12 cellular contexts compared by ENCODE assay signal in the genomic region with DNA sequence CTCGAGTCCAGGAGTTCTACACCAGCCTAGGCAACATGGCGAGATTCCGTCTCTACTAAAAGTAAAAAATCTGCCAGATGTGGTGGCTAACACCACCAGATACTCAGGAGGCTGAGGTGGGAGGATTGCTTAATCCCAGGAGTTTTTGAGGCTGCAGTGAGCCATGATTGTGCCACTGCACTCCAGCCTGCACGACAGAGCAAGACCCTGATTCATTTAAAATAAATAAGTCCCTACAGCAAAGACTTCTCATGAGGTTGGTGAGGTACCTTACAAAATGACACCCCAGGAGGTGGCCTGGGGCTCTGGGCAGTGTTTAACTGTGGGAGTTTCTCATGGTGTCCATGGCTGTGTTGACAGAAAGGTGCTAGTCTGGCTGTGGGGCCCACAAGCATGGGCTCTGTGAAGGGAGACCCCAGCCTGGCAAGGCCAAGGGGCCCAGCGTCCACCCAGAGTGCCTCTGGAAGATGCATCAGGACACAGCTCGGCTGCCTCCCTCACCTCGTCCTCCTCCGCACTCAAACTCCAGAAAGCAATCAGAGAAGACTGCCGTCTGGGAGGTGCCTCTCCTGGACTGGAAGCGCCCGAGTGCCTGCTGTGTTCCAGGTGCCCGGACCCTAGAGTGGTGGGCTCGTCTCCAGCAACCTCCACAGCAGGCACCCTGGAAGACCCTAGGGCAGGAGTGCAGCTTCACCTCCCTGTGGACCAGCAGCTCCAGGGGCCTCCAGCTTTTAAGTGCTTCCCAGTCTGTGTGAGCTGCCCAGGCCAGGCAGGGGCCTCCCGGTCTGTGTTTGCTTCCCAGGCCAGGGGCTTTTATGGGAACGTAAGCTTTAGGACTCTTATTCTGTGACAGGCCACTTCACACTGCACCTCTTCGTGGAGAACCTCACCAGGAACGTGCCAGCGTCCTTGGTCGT. TPM values are rescaled to one million over a fixed set of nuclear protein-coding genes. Genes with fewer than 3 reads are reported as not detected.
DNase-seq lines count a peak whose midpoint lies in the region; ATAC-seq and TF ChIP-seq lines count a peak whose summit lies in the region.
"Had no signal": no experiment of that assay in that cellular context is flagged by ENCODE, and none has a peak within 500 bp of the region (broad histone marks: within the 10 kb centered on the region; RNA-seq: fewer than 3 reads in every experiment).

No MANE protein-coding gene starts in this region.

- peak overlapping the region in 1 of 10 donors; percentile 13 for H3K4me3 Mint-ChIP-seq in naive thymus-derived CD4-positive, alpha-beta T cell
- no peak overlapping the region for H3K4me3 Mint-ChIP-seq in activated naive CD4-positive, alpha-beta T cell treated with anti-CD3 and anti-CD28 coated beads for 36 hours
- H3K4me3 Mint-ChIP-seq: activated CD4-positive, alpha-beta T cell treated with anti-CD3 and anti-CD28 coated beads for 36 hours; activated T-cell treated with anti-CD3 and anti-CD28 coated beads, Interleukin-2, amount 50 U/mL, for 24 hours had no signal

- H3K36me3 ChIP-seq in cardiac muscle cell (no peaks in the 10 kb centered on the region), right atrium auricular region (no peaks in the 10 kb centered on the region), adipocyte (ENCODE audit: control insufficient read depth, insufficient read depth, low read length, severe bottlenecking) (no peaks in the 10 kb centered on the region), aorta (ENCODE audit: control insufficient read depth in 1 of 2, insufficient read depth in 2 of 2, low read length in 1 of 2) (no peaks in the 10 kb centered on the region), colonic mucosa (no peaks in the 10 kb centered on the region)
- H3K36me3 ChIP-seq in naive thymus-derived CD4-positive, alpha-beta T cell (ENCODE audit: control insufficient read depth in 2 of 3, insufficient read depth in 3 of 3, low read length in 3 of 3), result no peaks in the 10 kb centered on the region

- H3K27me3 ChIP-seq in cardiac muscle cell (no peaks in the 10 kb centered on the region), right atrium auricular region (no peaks in the 10 kb centered on the region), adipocyte (replicated peaks; ENCODE audit: control insufficient read depth, insufficient read depth, low read length) (no peaks in the 10 kb centered on the region), aorta (ENCODE audit: control insufficient read depth in 1 of 2, insufficient read depth in 2 of 2, low read length in 1 of 2) (no peaks in the 10 kb centered on the region), colonic mucosa (no peaks in the 10 kb centered on the region)
- H3K27me3 ChIP-seq in naive thymus-derived CD4-positive, alpha-beta T cell (ENCODE audit: control insufficient read depth in 2 of 2, insufficient read depth in 2 of 2, low read length in 2 of 2), result no peaks in the 10 kb centered on the region
- H3K27me3 ChIP-seq: foreskin keratinocyte had no signal

- H3K9ac ChIP-seq in adipocyte (ENCODE audit: low read length), result peak overlapping the region; percentile 30
- no peak overlapping the region for H3K9ac ChIP-seq in colonic mucosa (ENCODE audit: low read depth in 2 of 2, low read length in 2 of 2)

- CTCF ChIA-PET in naive thymus-derived CD4-positive, alpha-beta T cell (lab: Charles Lee), result interaction anchor here (1.1 kb wide), 1 partner anchor 56 kb away, joined by 7 read pairs; no protein-coding TSS in a partner anchor
- CTCF ChIA-PET in activated naive CD4-positive, alpha-beta T cell treated with anti-CD3 and anti-CD28 coated beads for 36 hours (lab: Charles Lee), result interaction anchor here (0.7 kb wide), 1 partner anchor 32 kb away, joined by 3 read pairs; no protein-coding TSS in a partner anchor

- H3K9me3 ChIP-seq in cardiac muscle cell (ENCODE audit: low read depth), result no peaks in the 10 kb centered on the region
- H3K9me3 ChIP-seq in right atrium auricular region, result no peaks in the 10 kb centered on the region
- no peaks in the 10 kb centered on the region for H3K9me3 ChIP-seq in adipocyte (ENCODE audit: control insufficient read depth, low read length)
- H3K9me3 ChIP-seq in naive thymus-derived CD4-positive, alpha-beta T cell (ENCODE audit: control insufficient read depth in 2 of 3, low read length in 3 of 3), result no peaks in the 10 kb centered on the region
- no peaks in the 10 kb centered on the region for H3K9me3 ChIP-seq in aorta (ENCODE audit: control insufficient read depth, low read length)
- no peaks in the 10 kb centered on the region for H3K9me3 ChIP-seq in colonic mucosa

- H3K36me3 Mint-ChIP-seq in naive thymus-derived CD4-positive, alpha-beta T cell, result peaks cover 0 to 7% (median 0%) of the 10 kb centered on the region in 5 donors
- no peaks in the 10 kb centered on the region for H3K36me3 Mint-ChIP-seq in activated naive CD4-positive, alpha-beta T cell treated with anti-CD3 and anti-CD28 coated beads for 36 hours (ENCODE audit: low read depth)

- H3K4me3 ChIP-seq in cardiac muscle cell, result no peak overlapping the region
- no peak overlapping the region for H3K4me3 ChIP-seq in right atrium auricular region
- no peak overlapping the region for H3K4me3 ChIP-seq in adipocyte (ENCODE audit: low read length)
- no peak overlapping the region for H3K4me3 ChIP-seq in naive thymus-derived CD4-positive, alpha-beta T cell (ENCODE audit: low read length)
- H3K4me3 ChIP-seq in aorta (ENCODE audit: low read length in 2 of 2), result no peak overlapping the region
- H3K4me3 ChIP-seq in colonic mucosa, result no peak overlapping the region

- POLR2A ChIA-PET in naive thymus-derived CD4-positive, alpha-beta T cell (lab: Charles Lee), result interaction anchor here (1.3 to 1.6 kb wide), 2 partner anchors 56 to 57 kb away, joined by 4 to 7 read pairs; no protein-coding TSS in a partner anchor

- H3K9me3 Mint-ChIP-seq in naive thymus-derived CD4-positive, alpha-beta T cell, result peaks cover 0 to 10% (median 0%) of the 10 kb centered on the region in 11 donors
- H3K9me3 Mint-ChIP-seq in activated naive CD4-positive, alpha-beta T cell treated with anti-CD3 and anti-CD28 coated beads for 36 hours, result peaks cover 7% of the 10 kb centered on the region

- 86 to 87% methylated on average over 19 of the region's 19 CpGs for WGBS in aorta, 2 donors

- DNase-seq in cardiac muscle cell (ENCODE audit: low read depth in 1 of 2, low spot score in 1 of 2) (peak in 1 of 2 donors; percentile 51), right atrium auricular region (ENCODE audit: low spot score) (no peak), adipocyte (ENCODE audit: low read depth) (no peak), aorta (peak; percentile 37 to 74), colonic mucosa (no peak)
- peak in 1 of 9 donors; percentile 5 for DNase-seq in naive thymus-derived CD4-positive, alpha-beta T cell
- no peak for DNase-seq in activated naive CD4-positive, alpha-beta T cell treated with anti-CD3 and anti-CD28 coated beads for 36 hours
- DNase-seq: activated CD4-positive, alpha-beta T cell treated with anti-CD3 and anti-CD28 coated beads for 36 hours; activated T-cell treated with anti-CD3 and anti-CD28 coated beads, Interleukin-2, amount 50 U/mL, for 24 hours; foreskin keratinocyte; NCI-H82 had no signal

- peak overlapping the region in 5 of 9 donors; percentile 14 to 46 (median 33) for H3K27ac Mint-ChIP-seq in naive thymus-derived CD4-positive, alpha-beta T cell
- H3K27ac Mint-ChIP-seq in activated naive CD4-positive, alpha-beta T cell treated with anti-CD3 and anti-CD28 coated beads for 36 hours, result no peak overlapping the region
- H3K27ac Mint-ChIP-seq: activated CD4-positive, alpha-beta T cell treated with anti-CD3 and anti-CD28 coated beads for 36 hours; activated T-cell treated with anti-CD3 and anti-CD28 coated beads, Interleukin-2, amount 50 U/mL, for 24 hours had no signal

- H3K27ac ChIP-seq in cardiac muscle cell (peak overlapping the region; percentile 73), right atrium auricular region (no peak overlapping the region), aorta (ENCODE audit: low read depth in 1 of 2, low read length in 2 of 2) (no peak overlapping the region), colonic mucosa (no peak overlapping the region)
- no peak overlapping the region for H3K27ac ChIP-seq in naive thymus-derived CD4-positive, alpha-beta T cell (ENCODE audit: low read depth, low read length)
- H3K27ac ChIP-seq: foreskin keratinocyte had no signal

- H3K4me1 Mint-ChIP-seq in naive thymus-derived CD4-positive, alpha-beta T cell, result peaks cover 3 to 19% (median 8%) of the 10 kb centered on the region in 7 donors
- peaks cover 4% of the 10 kb centered on the region for H3K4me1 Mint-ChIP-seq in activated naive CD4-positive, alpha-beta T cell treated with anti-CD3 and anti-CD28 coated beads for 36 hours (ENCODE audit: low read depth)

- H3K27me3 Mint-ChIP-seq in naive thymus-derived CD4-positive, alpha-beta T cell, result no peaks in the 10 kb centered on the region
- no peaks in the 10 kb centered on the region for H3K27me3 Mint-ChIP-seq in activated naive CD4-positive, alpha-beta T cell treated with anti-CD3 and anti-CD28 coated beads for 36 hours (ENCODE audit: low read depth)
- H3K27me3 Mint-ChIP-seq: activated CD4-positive, alpha-beta T cell treated with anti-CD3 and anti-CD28 coated beads for 36 hours; activated T-cell treated with anti-CD3 and anti-CD28 coated beads, Interleukin-2, amount 50 U/mL, for 24 hours had no signal

- no peak for ATAC-seq in naive thymus-derived CD4-positive, alpha-beta T cell
- ATAC-seq in aorta (ENCODE audit: low FRiP score) (no peak), HG02763 (IDR thresholded peaks at IDR 0.05; ENCODE audit: unreplicated experiment) (no peak)

- H3K4me1 ChIP-seq in cardiac muscle cell (ENCODE audit: low read depth) (peaks cover 28% of the 10 kb centered on the region), right atrium auricular region (peaks cover 0 to 17% of the 10 kb centered on the region in 2 donors), adipocyte (ENCODE audit: control insufficient read depth, insufficient read depth, low read length) (peaks cover 29% of the 10 kb centered on the region), aorta (ENCODE audit: control insufficient read depth in 1 of 2, insufficient read depth in 2 of 2, low read length in 2 of 2) (no peaks in the 10 kb centered on the region), colonic mucosa (peaks cover 5% of the 10 kb centered on the region)
- H3K4me1 ChIP-seq in naive thymus-derived CD4-positive, alpha-beta T cell (ENCODE audit: control insufficient read depth in 2 of 2, insufficient read depth in 2 of 2, low read length in 2 of 2), result peaks cover 5 to 6% of the 10 kb centered on the region in 2 donors
- H3K4me1 ChIP-seq: foreskin keratinocyte had no signal

- TF ChIP-seq CTCF in cardiac muscle cell (IDR thresholded peaks at IDR 0.05; ENCODE audit: low read depth, low read length) (no peak), right atrium auricular region (IDR thresholded peaks at IDR 0.05) (no peak), colonic mucosa (IDR thresholded peaks at IDR 0.05) (no peak)

- intact Hi-C loops in naive thymus-derived CD4-positive, alpha-beta T cell (cut with micrococcal nuclease), result no loop called here
- intact Hi-C loops in aorta (cut with DNase I), result loop anchor here (10.0 kb wide), 1 partner anchor 244 kb away; no protein-coding TSS in a partner anchor
- intact Hi-C loops in colonic mucosa (cut with DNase I), result no loop called here
- intact Hi-C loops in activated naive CD4-positive, alpha-beta T cell treated with anti-CD3 and anti-CD28 coated beads for 36 hours (cut with micrococcal nuclease), result no loop called here

RNA-seq across cellular contexts. Expression of a gene that starts 6.3 kb away (rescaled TPM):
- 28.3 and 35.7 TPM in 2 replicates for total RNA-seq in cardiac muscle cell
- polyA plus RNA-seq in cardiac muscle cell, result 11.7 and 11.8 TPM in 2 replicates
- total RNA-seq in right atrium auricular region, result 1 to 10 TPM; 7.7 to 8.1 TPM
- 10 to 100 TPM in 4 of 5 experiments, 1 to 10 TPM in 1; 9.1 to 22.2 (median 12.1) TPM for total RNA-seq in naive thymus-derived CD4-positive, alpha-beta T cell
- 1 to 10 TPM; 1.5 to 3.6 TPM for polyA plus RNA-seq in naive thymus-derived CD4-positive, alpha-beta T cell
- total RNA-seq in aorta, result 1 to 10 TPM; 6.8 to 8.7 TPM
- polyA plus RNA-seq in aorta, result 1 to 10 TPM; 2.0 to 3.6 TPM
- total RNA-seq in colonic mucosa, result 10 to 100 TPM; 33.8 to 61.0 TPM
- total RNA-seq in activated naive CD4-positive, alpha-beta T cell treated with anti-CD3 and anti-CD28 coated beads for 36 hours, result 1 to 10 TPM; 1.5 to 2.2 TPM

RNA-seq across cellular contexts. Expression of a gene that starts 58.7 kb away (rescaled TPM):
- total RNA-seq in cardiac muscle cell (12.8 and 19.0 TPM in 2 replicates), right atrium auricular region (1 to 10 TPM; 2.6 to 4.6 TPM), aorta (10 to 100 TPM in 1 of 2 donors, 1 to 10 TPM in 1; 4.6 to 11.7 TPM), colonic mucosa (1 to 10 TPM; 5.8 to 6.1 TPM)
- polyA plus RNA-seq in cardiac muscle cell (21.8 and 22.1 TPM in 2 replicates), aorta (1 to 10 TPM; 3.1 to 9.0 TPM)
- total RNA-seq in naive thymus-derived CD4-positive, alpha-beta T cell, result 10 to 100 TPM in 1 of 5 experiments, 1 to 10 TPM in 4; 3.4 to 10.8 (median 7.1) TPM
- 1 to 10 TPM; 1.8 to 4.9 TPM for polyA plus RNA-seq in naive thymus-derived CD4-positive, alpha-beta T cell
- 1 to 10 TPM; 1.5 to 1.9 TPM for total RNA-seq in activated naive CD4-positive, alpha-beta T cell treated with anti-CD3 and anti-CD28 coated beads for 36 hours

Comparison
In these comparisons a context has a peak if more than half of its experiments do, and no peak if none do; other contexts are left out.
1. DNase-seq: peak in aorta (2 of 2); none in right atrium auricular region (single experiment), adipocyte (single experiment), colonic mucosa (single experiment) and activated naive CD4-positive, alpha-beta T cell treated with anti-CD3 and anti-CD28 coated beads for 36 hours (single experiment).
2. intact Hi-C loops: an anchor here in aorta (10.0 kb wide); none called in naive thymus-derived CD4-positive, alpha-beta T cell, colonic mucosa and activated naive CD4-positive, alpha-beta T cell treated with anti-CD3 and anti-CD28 coated beads for 36 hours.